In the genomic region with DNA sequence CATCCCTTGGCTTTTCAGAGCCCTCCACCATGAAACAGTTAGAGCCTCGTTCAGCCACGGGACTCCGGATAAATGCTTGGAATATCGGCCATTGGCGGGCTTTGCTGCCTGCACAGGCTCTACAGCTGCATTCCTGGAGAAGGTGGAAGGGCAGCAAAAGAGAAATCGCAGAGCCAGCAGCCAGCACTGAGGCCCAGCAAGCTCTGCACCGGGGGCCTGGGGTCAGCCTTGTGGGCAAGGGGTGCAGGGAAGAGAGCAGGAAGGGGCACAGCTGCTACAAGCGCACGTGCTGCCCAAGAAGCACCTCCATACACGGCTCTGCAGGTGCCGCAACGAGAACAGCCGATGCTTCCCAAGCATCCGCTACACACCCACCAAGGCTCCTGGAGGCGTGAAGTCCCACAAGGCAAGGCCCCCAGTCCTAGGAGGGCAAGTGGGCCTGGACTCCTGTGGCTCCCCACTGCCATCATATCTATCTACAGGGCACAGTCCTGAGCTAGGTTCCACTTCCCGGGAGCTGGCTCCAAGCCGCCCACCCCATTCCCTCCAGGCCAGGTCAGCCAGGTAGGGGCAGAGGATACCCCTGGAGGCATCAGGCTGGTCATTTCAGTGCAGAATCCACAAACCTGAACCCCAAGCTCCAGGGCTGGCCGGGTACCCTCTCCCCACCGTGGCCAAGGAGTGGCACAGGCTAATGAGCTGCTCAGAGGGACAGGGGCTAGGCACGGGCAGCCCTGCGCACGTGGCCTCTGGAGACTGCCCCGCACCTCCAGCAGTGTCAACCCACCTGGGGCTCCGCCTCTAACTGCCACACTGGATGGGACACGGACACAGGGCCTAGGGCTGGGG, we compare ENCODE assay signal across 22 cellular contexts. TPM values are rescaled to one million over a fixed set of nuclear protein-coding genes. Genes with fewer than 3 reads are reported as not detected.
A peak's percentile ranks its signal among the peaks of the same experiment; 100 is the strongest.
DNase-seq lines count a peak whose midpoint lies in the region; ATAC-seq, FAIRE-seq and TF ChIP-seq lines count a peak whose summit lies in the region.
"Had no signal": no experiment of that assay in that cellular context is flagged by ENCODE, and none has a peak within 500 bp of the region (broad histone marks: within the 10 kb centered on the region; RNA-seq: fewer than 3 reads in every experiment).

No MANE protein-coding gene starts in this region.

- H4K5ac ChIP-seq in mesendoderm (ENCODE audit: low read length) = no peak overlapping the region

- no peak overlapping the region for H3K56ac ChIP-seq in mesendoderm (ENCODE audit: low read length)

- H3K4me1 ChIP-seq in mesendoderm (ENCODE audit: control insufficient read depth, low read depth, low read length) = peaks cover 9% of the 10 kb centered on the region
- H3K4me1 ChIP-seq in spleen = peaks cover 7 to 55% (median 29%) of the 10 kb centered on the region in 6 donors

- no peak overlapping the region for H2BK5ac ChIP-seq in mesendoderm (ENCODE audit: low read length)

- no peak for TF ChIP-seq POLR2A in spleen (IDR thresholded peaks at IDR 0.05)
- no peak for TF ChIP-seq POLR2A in GM12892 (IDR thresholded peaks at IDR 0.05; ENCODE audit: low read depth, low read length)

- H3K27me3 ChIP-seq in mesendoderm (ENCODE audit: insufficient read depth, low read length, poor library complexity) (no peaks in the 10 kb centered on the region), spleen (replicated peaks in 1 of 7) (no peaks in the 10 kb centered on the region)
- H3K27me3 ChIP-seq: adrenal gland, brain microvascular endothelial cell had no signal

- TF ChIP-seq CTCF in WTC11 (IDR thresholded peaks at IDR 0.05) (no peak), spleen (IDR thresholded peaks at IDR 0.05 in 8 of 11, conservative IDR thresholded peaks at IDR 0.05 in 3 of 11) (no peak)

- no peak overlapping the region for H3K4me3 Mint-ChIP-seq in WTC11
- H3K4me3 Mint-ChIP-seq: stimulated activated naive CD8-positive, alpha-beta T cell treated with anti-CD3 and anti-CD28 coated beads, Interleukin-15, amount 100 ng/mL, for 72 hours had no signal

- FAIRE-seq in GM12892 (lab: Jason Lieb, UNC) = no peak
- FAIRE-seq: colon, GM12878, GM19239, RCC 7860 had no signal

- intact Hi-C loops in Right ventricle myocardium inferior (cut with DNase I) (loop anchor here (5.0 kb wide), 1 partner anchor 41 kb away; no protein-coding TSS in a partner anchor), left cardiac atrium (cut with DNase I) (loop anchor here in 1 of 2 donors (5.0 kb wide), 1 partner anchor 86 kb away; no protein-coding TSS in a partner anchor), spleen (cut with DNase I; ENCODE audit: low total_unique reads) (no loop called here)

- H3K9me3 Mint-ChIP-seq in WTC11 = no peaks in the 10 kb centered on the region
- H3K9me3 Mint-ChIP-seq: stimulated activated naive CD8-positive, alpha-beta T cell treated with anti-CD3 and anti-CD28 coated beads, Interleukin-15, amount 100 ng/mL, for 72 hours had no signal

- POLR2A ChIA-PET in WTC11 (lab: Charles Lee) = no interaction called here

- no peak overlapping the region for H3K4me3 ChIP-seq in mesendoderm (ENCODE audit: low read length)
- H3K4me3 ChIP-seq in spleen = no peak overlapping the region
- H3K4me3 ChIP-seq: adrenal gland, GM12878 had no signal

- peak overlapping the region; percentile 84 for H3K27ac Mint-ChIP-seq in WTC11

- H3K18ac ChIP-seq in mesendoderm (ENCODE audit: low read length) = no peak overlapping the region

- no peak for ATAC-seq in Right ventricle myocardium inferior
- ATAC-seq in left cardiac atrium = no peak
- ATAC-seq in WTC11 = no peak
- ATAC-seq: GM12878; stimulated activated naive CD8-positive, alpha-beta T cell treated with anti-CD3 and anti-CD28 coated beads, Interleukin-15, amount 100 ng/mL, for 72 hours had no signal

- no peak overlapping the region for H3K9ac ChIP-seq in mesendoderm (ENCODE audit: low read length)
- H3K9ac ChIP-seq: SK-N-SH had no signal

- H3K27me3 Mint-ChIP-seq in WTC11 (ENCODE audit: low read depth) = no peaks in the 10 kb centered on the region
- H3K27me3 Mint-ChIP-seq: stimulated activated naive CD8-positive, alpha-beta T cell treated with anti-CD3 and anti-CD28 coated beads, Interleukin-15, amount 100 ng/mL, for 72 hours had no signal

- no peaks in the 10 kb centered on the region for H3K79me2 ChIP-seq in mesendoderm (ENCODE audit: control insufficient read depth, insufficient read depth, low read length)

- H3K9me3 ChIP-seq in spleen = no peaks in the 10 kb centered on the region
- H3K9me3 ChIP-seq: adrenal gland, SK-N-SH had no signal

- no peak overlapping the region for H3K4me2 ChIP-seq in mesendoderm (ENCODE audit: low read length)
- H3K4me2 ChIP-seq: SK-N-SH had no signal

- no peak overlapping the region for H3K27ac ChIP-seq in mesendoderm (ENCODE audit: low read depth, low read length)
- peak overlapping the region in 1 of 8 donors; percentile 64 for H3K27ac ChIP-seq in spleen
- H3K27ac ChIP-seq: brain microvascular endothelial cell had no signal

- H2BK120ac ChIP-seq in mesendoderm (ENCODE audit: low read depth, low read length) = no peak overlapping the region

- DNase-seq in Right ventricle myocardium inferior (ENCODE audit: missing footprints) (peak; percentile 55), left cardiac atrium (no peak), WTC11 (ENCODE audit: low spot score) (no peak), mesendoderm (no peak), spleen (peak; percentile 66), NCI-H510A treated with DMSO at 0.1 percent for 48 hours (lab: John Stamatoyannopoulos, UW) (no peak), GM12892 (ENCODE audit: insufficient read length) (no peak)
- no peak for DNase-seq in activated naive CD4-positive, alpha-beta T cell treated with anti-CD3 and anti-CD28 coated beads, Interleukin-2, amount 50 U/mL, for 16 hours
- DNase-seq: 8988T; activated effector memory CD4-positive, alpha-beta T cell treated with anti-CD3 and anti-CD28 coated beads, Interleukin-2, amount 50 U/mL, for 16 hours; NCI-H446 treated with DMSO at 0.1 percent for 48 hours; NK-92 treated with Interleukin-12 subunit alpha and Interleukin-12 subunit beta, amount 100 ng/mL, for 24 hours; SK-N-SH; stimulated activated CD4-positive, alpha-beta T cell treated with anti-CD3 and anti-CD28 coated beads, Interleukin-12 subunit alpha, Interleukin-12 subunit beta, amount 100 ng/mL, for 4 hours; stimulated activated naive CD8-positive, alpha-beta T cell treated with anti-CD3 and anti-CD28 coated beads, Interleukin-15, amount 100 ng/mL, for 72 hours; WERI-Rb-1 had no signal

- no peaks in the 10 kb centered on the region for H3K36me3 Mint-ChIP-seq in WTC11

- no peaks in the 10 kb centered on the region for H3K79me1 ChIP-seq in mesendoderm (ENCODE audit: low read length)

- H3K36me3 ChIP-seq in mesendoderm (ENCODE audit: control insufficient read depth, insufficient read depth, low read length) = no peaks in the 10 kb centered on the region
- no peaks in the 10 kb centered on the region for H3K36me3 ChIP-seq in spleen
- H3K36me3 ChIP-seq: adrenal gland, brain microvascular endothelial cell had no signal

- no peak overlapping the region for H3K4ac ChIP-seq in mesendoderm (ENCODE audit: low read depth, low read length)

- no peak overlapping the region for H2AK5ac ChIP-seq in mesendoderm (ENCODE audit: low read length)

- no peak overlapping the region for H4K8ac ChIP-seq in mesendoderm (ENCODE audit: low read depth, low read length)

- CTCF ChIA-PET in WTC11 (lab: Charles Lee) = interaction anchor here (0.8 to 2.5 kb wide), 7 partner anchors 10 to 126 kb away, joined by 3 to 7 read pairs (median 3); no protein-coding TSS in a partner anchor

- no peak overlapping the region for H2BK15ac ChIP-seq in mesendoderm (replicated peaks; ENCODE audit: low read depth)

- peaks cover 37% of the 10 kb centered on the region for H3K4me1 Mint-ChIP-seq in WTC11

- WGBS in mesendoderm (ENCODE audit: extremely low coverage, insufficient coverage, low lambda C conversion rate) = no CpG with 5 or more reads among the region's 25 CpGs
- WGBS in spleen, 5 donors = 89 to 95% (median 93%) methylated on average over 16 to 25 of the region's 25 CpGs

- H3K23ac ChIP-seq in mesendoderm (ENCODE audit: low read length) = peak overlapping the region; percentile 1

TF ChIP-seq in WTC11, 78 proteins besides CTCF, POLR2A, EP300 and RAD21 (continues in another document):
- TF ChIP-seq, protein P1, sequence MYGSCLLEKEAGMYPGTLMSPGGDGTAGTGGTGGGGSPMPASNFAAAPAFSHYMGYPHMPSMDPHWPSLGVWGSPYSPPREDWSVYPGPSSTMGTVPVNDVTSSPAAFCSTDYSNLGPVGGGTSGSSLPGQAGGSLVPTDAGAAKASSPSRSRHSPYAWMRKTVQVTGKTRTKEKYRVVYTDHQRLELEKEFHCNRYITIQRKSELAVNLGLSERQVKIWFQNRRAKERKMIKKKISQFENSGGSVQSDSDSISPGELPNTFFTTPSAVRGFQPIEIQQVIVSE (CRISPR knock-in tag; IDR thresholded peaks at IDR 0.05; ENCODE audit: borderline replicate concordance) = no peak
- TF ChIP-seq RORB (CRISPR knock-in tag; IDR thresholded peaks at IDR 0.05) (no peak), FOXP1 (CRISPR knock-in tag; IDR thresholded peaks at IDR 0.05; ENCODE audit: borderline replicate concordance) (no peak), ZNF396 (CRISPR knock-in tag; IDR thresholded peaks at IDR 0.05; ENCODE audit: borderline replicate concordance) (no peak), ATF1 (CRISPR knock-in tag; IDR thresholded peaks at IDR 0.05) (no peak)

RNA-seq across cellular contexts. Expression of gene CCNK, which starts 40.2 kb away (rescaled TPM):
- total RNA-seq in Right ventricle myocardium inferior = 29.2 TPM
- 10 to 100 TPM; 31.4 to 38.6 TPM for total RNA-seq in left cardiac atrium
- 70.1 to 84.7 TPM (median 70.3 TPM) in 3 replicates for total RNA-seq in WTC11 (2021)
- polyA plus RNA-seq in mesendoderm (2013, experiment 1 of 2) = 69.4 TPM
- polyA plus RNA-seq in mesendoderm (2013, experiment 2 of 2) = 69.2 TPM
- total RNA-seq in spleen = 10 to 100 TPM; 38.3 to 58.3 (median 50.3) TPM
- 10 to 100 TPM; 11.8 to 15.5 (median 12.8) TPM for polyA plus RNA-seq in spleen
- polyA plus RNA-seq in GM12892 (2012; ENCODE audit: missing spikeins) = 43.2 TPM

RNA-seq across cellular contexts. Expression of gene SETD3, which starts 40.7 kb away (rescaled TPM):
- total RNA-seq in Right ventricle myocardium inferior (97.2 TPM), left cardiac atrium (100 to 1,000 TPM in 1 of 2 donors, 10 to 100 TPM in 1; 77.7 to 116 TPM), WTC11 (2021) (46.9 to 53.1 TPM (median 49.3 TPM) in 3 replicates), spleen (10 to 100 TPM; 47.9 to 84.4 (median 64.6) TPM)
- polyA plus RNA-seq in mesendoderm (2013, experiment 1 of 2) = 50.4 TPM
- polyA plus RNA-seq in mesendoderm (2013, experiment 2 of 2) = 51.1 TPM
- polyA plus RNA-seq in spleen = 10 to 100 TPM; 18.1 to 28.4 (median 19.1) TPM
- 31.5 TPM for polyA plus RNA-seq in GM12892 (2012; ENCODE audit: missing spikeins)

Comparison
In these comparisons a context has a peak if more than half of its experiments do, and no peak if none do; other contexts are left out.
1. DNase-seq: peak in Right ventricle myocardium inferior (single experiment) and spleen (single experiment); none in left cardiac atrium (single experiment), WTC11 (single experiment), mesendoderm (single experiment), activated naive CD4-positive, alpha-beta T cell treated with anti-CD3 and anti-CD28 coated beads, Interleukin-2, amount 50 U/mL, for 16 hours (single experiment), NCI-H510A treated with DMSO at 0.1 percent for 48 hours (single experiment) and GM12892 (single experiment).